1 cellular context compared by ENCODE assay signal in genomic region chr3:100329800-100330489, GRCh38.
TF ChIP-seq lines count a peak whose summit lies in the region.

No MANE protein-coding gene starts in this region.

TF ChIP-seq in HepG2, 621 proteins besides CTCF, POLR2A, EP300 and RAD21 (continued from another document):
- TF ChIP-seq XRCC5 (optimal IDR thresholded peaks at IDR 0.05; ENCODE audit: low read length) = no peak
- no peak for TF ChIP-seq ZNF430 (CRISPR knock-in tag; IDR thresholded peaks at IDR 0.05)
- TF ChIP-seq ATF7 (IDR thresholded peaks at IDR 0.05) = no peak
- no peak for TF ChIP-seq ATF7 (CRISPR knock-in tag; IDR thresholded peaks at IDR 0.05)
- no peak for TF ChIP-seq ZKSCAN1 (IDR thresholded peaks at IDR 0.05; ENCODE audit: low read length)
- no peak for TF ChIP-seq ZNF337 (CRISPR knock-in tag; IDR thresholded peaks at IDR 0.05; ENCODE audit: borderline replicate concordance, low read depth)
